ENCODE assay signal across 3 cellular contexts in genomic region chr4:138509346-138509745, GRCh38.
"Had no signal": no experiment of that assay in that cellular context is flagged by ENCODE, and none has a peak within 500 bp of the region (broad histone marks: within the 10 kb centered on the region; RNA-seq: fewer than 3 reads in every experiment).

No MANE protein-coding gene starts in this region.

- H3K4me3 ChIP-seq: GM23338 had no signal

- H2AFZ ChIP-seq: GM23338 had no signal

- DNase-seq: H9 had no signal

- H3K4me2 ChIP-seq: GM23338 had no signal

- ATAC-seq: GM23338, HCT116 had no signal
